In genomic region chr6:90297124-90297865, GRCh38 we compare ENCODE assay signal across 8 cellular contexts. TPM values are rescaled to one million over a fixed set of nuclear protein-coding genes. Genes with fewer than 3 reads are reported as not detected.
DNase-seq lines count a peak whose midpoint lies in the region; ATAC-seq and TF ChIP-seq lines count a peak whose summit lies in the region.

No MANE protein-coding gene starts in this region.

- ATAC-seq in T-helper 17 cell (no peak), gastroesophageal sphincter (peak; percentile 29), GM19463 (IDR thresholded peaks at IDR 0.05; ENCODE audit: unreplicated experiment) (no peak), HG03025 (IDR thresholded peaks at IDR 0.05; ENCODE audit: low FRiP score, unreplicated experiment) (no peak)

- H3K27ac ChIP-seq in gastroesophageal sphincter (peak overlapping the region; percentile 37 to 99 (median 90)), sigmoid colon (peak overlapping the region; percentile 80 to 94 (median 89))

- H3K36me3 ChIP-seq in HAP-1 (replicated peaks) (no peaks in the 10 kb centered on the region), gastroesophageal sphincter (no peaks in the 10 kb centered on the region), sigmoid colon (no peaks in the 10 kb centered on the region)

- H3K4me1 ChIP-seq in HAP-1 (peaks cover 4% of the 10 kb centered on the region; the same call in 1 of the 2 replicates), gastroesophageal sphincter (peaks cover 0 to 37% (median 3%) of the 10 kb centered on the region in 3 donors), sigmoid colon (peaks cover 0 to 28% (median 11%) of the 10 kb centered on the region in 4 donors)

- H3K27me3 Mint-ChIP-seq in T-helper 17 cell, result peaks cover 11% of the 10 kb centered on the region

- no peaks in the 10 kb centered on the region for H3K9me3 ChIP-seq in HAP-1
- no peaks in the 10 kb centered on the region for H3K9me3 ChIP-seq in T-helper 17 cell (ENCODE audit: control insufficient read depth, low read length, poor library complexity, severe bottlenecking)
- no peaks in the 10 kb centered on the region for H3K9me3 ChIP-seq in gastroesophageal sphincter
- H3K9me3 ChIP-seq in sigmoid colon, result no peaks in the 10 kb centered on the region

- TF ChIP-seq EP300 in gastroesophageal sphincter (IDR thresholded peaks at IDR 0.05) (no peak), sigmoid colon (IDR thresholded peaks at IDR 0.05) (no peak)

- in situ Hi-C loops in HAP-1 (cut with MboI; ENCODE audit: low sequenced_read_pairs), result loop anchor here (10.0 kb wide), 1 partner anchor 178 kb away; no protein-coding TSS in a partner anchor

- 31 to 74% methylated on average over 2 to 7 of the region's 30 CpGs for WGBS in gastroesophageal sphincter (ENCODE audit: low coverage in 1 of 2), 2 donors
- WGBS in sigmoid colon, 2 donors, result 13 to 25% methylated on average over 30 of the region's 30 CpGs

- peaks cover 21% of the 10 kb centered on the region for H3K4me1 Mint-ChIP-seq in T-helper 17 cell

- H3K27me3 ChIP-seq in HAP-1 (ENCODE audit: low read depth), result peaks cover 47% of the 10 kb centered on the region
- no peaks in the 10 kb centered on the region for H3K27me3 ChIP-seq in gastroesophageal sphincter
- no peaks in the 10 kb centered on the region for H3K27me3 ChIP-seq in sigmoid colon

- peak overlapping the region; percentile 89 for H3K27ac Mint-ChIP-seq in T-helper 17 cell

- peak overlapping the region; percentile 93 for H3K4me3 Mint-ChIP-seq in T-helper 17 cell

- no peaks in the 10 kb centered on the region for H3K36me3 Mint-ChIP-seq in T-helper 17 cell (ENCODE audit: low read depth)

- TF ChIP-seq CTCF in gastroesophageal sphincter (IDR thresholded peaks at IDR 0.05) (no peak), sigmoid colon (IDR thresholded peaks at IDR 0.05) (no peak)

- H3K4me3 ChIP-seq in HAP-1 (peak overlapping the region; percentile 44), gastroesophageal sphincter (peak overlapping the region; percentile 53 to 96), sigmoid colon (peak overlapping the region; percentile 70 to 96 (median 86))

- intact Hi-C loops in sigmoid colon (cut with DNase I), result loop anchor here (2.0 to 10.0 kb wide), 5 partner anchors 78 to 352 kb away; partner anchors contain the start of gene MAP3K7

- DNase-seq in HAP-1 (ENCODE audit: low spot score in 2 of 2) (no peak), T-helper 17 cell (no peak), sigmoid colon (no peak), GF-D8 (lab: John Stamatoyannopoulos, UW) (no peak)
- no peak for DNase-seq in activated CD8-positive, alpha-beta memory T cell treated with anti-CD3 and anti-CD28 coated beads, Interleukin-2, amount 50 U/mL, for 48 hours

- TF ChIP-seq POLR2A in gastroesophageal sphincter (IDR thresholded peaks at IDR 0.05) (no peak), sigmoid colon (IDR thresholded peaks at IDR 0.05) (no peak)

RNA-seq across cellular contexts. Expression of gene BACH2, which starts 0.7 kb away (rescaled TPM):
- 10 to 100 TPM; 53.7 to 69.9 TPM for total RNA-seq in T-helper 17 cell
- total RNA-seq in gastroesophageal sphincter, result 10 to 100 TPM in 1 of 4 donors, 1 to 10 TPM in 3; 3.5 to 10.4 (median 3.9) TPM
- 1 to 10 TPM; 1.1 to 4.6 (median 2.1) TPM for total RNA-seq in sigmoid colon
- polyA plus RNA-seq in sigmoid colon, result 1 to 10 TPM in 1 of 3 donors, under 1 TPM in 2; under 0.01 to 5.6 (median 0.23) TPM

Comparison
In these comparisons a context has a peak if more than half of its experiments do, and no peak if none do; other contexts are left out.
1. RNA of gene BACH2, which starts 0.7 kb away (total RNA-seq): 53.7 to 69.9 TPM in T-helper 17 cell; 3.5 to 10.4 TPM in gastroesophageal sphincter and 1.1 to 4.6 TPM in sigmoid colon; every median in the first group is over 4 times any median in the second.
2. Peak in every context shown above with its lines, with median percentiles within 50 percentile points of each other: H3K4me3 ChIP-seq.